ENCODE assay signal across 9 cellular contexts in genomic region chr12:6943387-6943718, GRCh38. TPM values are rescaled to one million over a fixed set of nuclear protein-coding genes. Genes with fewer than 3 reads are reported as not detected.
DNase-seq lines count a peak whose midpoint lies in the region; ATAC-seq and TF ChIP-seq lines count a peak whose summit lies in the region.
"Had no signal": no experiment of that assay in that cellular context is flagged by ENCODE, and none has a peak within 500 bp of the region (broad histone marks: within the 10 kb centered on the region; RNA-seq: fewer than 3 reads in every experiment).

No MANE protein-coding gene starts in this region.

- H3K36me3 ChIP-seq in KOPT-K1 (ENCODE audit: insufficient read depth, low read length) (peaks cover 16% of the 10 kb centered on the region; the same call in 1 of the 2 replicates), PC-3 (ENCODE audit: low read depth, low read length) (no peaks in the 10 kb centered on the region)

- H2AFZ ChIP-seq in PC-3 (ENCODE audit: low read length): no peak overlapping the region

- H3K4me1 ChIP-seq in PC-3 (ENCODE audit: insufficient read depth, low read length): peaks cover 18% of the 10 kb centered on the region

- no peaks in the 10 kb centered on the region for H3K27me3 Mint-ChIP-seq in activated T-helper 17 cell treated with anti-CD3 and anti-CD28 coated beads, Interleukin-2, amount 50 U/mL, for 72 hours

- no peaks in the 10 kb centered on the region for H3K9me3 Mint-ChIP-seq in activated T-helper 17 cell treated with anti-CD3 and anti-CD28 coated beads, Interleukin-2, amount 50 U/mL, for 72 hours

- DNase-seq in DMS 273 treated with DMSO at 0.1 percent for 48 hours (lab: John Stamatoyannopoulos, UW): peak; percentile 94
- peak; percentile 76 for DNase-seq in PC-3
- peak; percentile 94 for DNase-seq in fibroblast of gingiva (ENCODE audit: low read depth)
- DNase-seq in myocyte (ENCODE audit: low read depth): peak; percentile 91
- DNase-seq in superior temporal gyrus (ENCODE audit: extremely low spot score): peak; percentile 98

- peaks cover 28% of the 10 kb centered on the region for H3K4me1 Mint-ChIP-seq in activated T-helper 17 cell treated with anti-CD3 and anti-CD28 coated beads, Interleukin-2, amount 50 U/mL, for 72 hours

- H3K79me2 ChIP-seq in PC-3 (ENCODE audit: low read length): peaks cover 11% of the 10 kb centered on the region; the same call in 1 of the 2 replicates

- H4K20me1 ChIP-seq in PC-3 (ENCODE audit: low read length): no peaks in the 10 kb centered on the region

- H3K27ac ChIP-seq in KOPT-K1 (ENCODE audit: low read depth, low read length, poor library complexity, severe bottlenecking) (peak overlapping the region; percentile 93), PC-3 (ENCODE audit: low read length) (peak overlapping the region; percentile 94)

- intact Hi-C loops in PC-3 (cut with micrococcal nuclease): no loop called here

- TF ChIP-seq CTCF in PC-3 (conservative IDR thresholded peaks at IDR 0.05; ENCODE audit: low read depth, low read length): no peak

- peaks cover 9% of the 10 kb centered on the region for H3F3A ChIP-seq in PC-3 (ENCODE audit: low read length, unreplicated experiment)

- H3K4me2 ChIP-seq in PC-3 (ENCODE audit: low read length): peak overlapping the region; percentile 96

- peaks cover 88% of the 10 kb centered on the region for H3K36me3 Mint-ChIP-seq in activated T-helper 17 cell treated with anti-CD3 and anti-CD28 coated beads, Interleukin-2, amount 50 U/mL, for 72 hours (ENCODE audit: low read depth)

- no peaks in the 10 kb centered on the region for H3K9me2 ChIP-seq in PC-3 (replicated peaks; ENCODE audit: low read length)

- peak overlapping the region; percentile 100 for H3K27ac Mint-ChIP-seq in activated T-helper 17 cell treated with anti-CD3 and anti-CD28 coated beads, Interleukin-2, amount 50 U/mL, for 72 hours

- peak overlapping the region; percentile 72 for H3K9ac ChIP-seq in PC-3 (ENCODE audit: low read length)

- POLR2A ChIA-PET in PC-3 (lab: Charles Lee; ENCODE audit: unreplicated experiment): interaction anchor here (0.6 to 1.3 kb wide), 3 partner anchors 18 to 331 kb away, joined by 3 to 18 read pairs (median 17); no protein-coding TSS in a partner anchor

- H3K27me3 ChIP-seq in PC-3 (ENCODE audit: low read length): no peaks in the 10 kb centered on the region

- H3K9me3 ChIP-seq in KOPT-K1 (ENCODE audit: insufficient read depth, low read length, poor library complexity, severe bottlenecking): no peaks in the 10 kb centered on the region
- no peaks in the 10 kb centered on the region for H3K9me3 ChIP-seq in PC-3 (ENCODE audit: low read length)

- BruUV-seq in PC-3 (replicated peaks; lab: Mats Ljungman, UMichigan): no TSS peak

- CTCF ChIA-PET in PC-3 (lab: Charles Lee): interaction anchor here (0.6 to 2.0 kb wide), 5 partner anchors 18 to 100 kb away, joined by 3 to 10 read pairs (median 4); partner anchors contain the start of genes LPCAT3 and SPSB2

- peak overlapping the region; percentile 33; the same call in 1 of the 2 replicates for H3K4me3 ChIP-seq in PC-3 (ENCODE audit: low read length)

- ATAC-seq in GM21723 (IDR thresholded peaks at IDR 0.05; ENCODE audit: unreplicated experiment) (peak; percentile 23), PC-3 (peak; percentile 33)
- ATAC-seq in activated T-helper 17 cell treated with anti-CD3 and anti-CD28 coated beads, Interleukin-2, amount 50 U/mL, for 72 hours (replicated peaks): peak; percentile 53

- H3K4me3 Mint-ChIP-seq in activated T-helper 17 cell treated with anti-CD3 and anti-CD28 coated beads, Interleukin-2, amount 50 U/mL, for 72 hours: peak overlapping the region; percentile 87

RNA-seq across cellular contexts. Expression of gene RNU7-1, which starts 0.3 kb away (rescaled TPM):
- total RNA-seq in PC-3 (2014; rRNA removed) (not detected in 2 replicates), myocyte (not detected in 2 replicates)
- total RNA-seq in activated T-helper 17 cell treated with anti-CD3 and anti-CD28 coated beads, Interleukin-2, amount 50 U/mL, for 72 hours: not detected
- polyA plus RNA-seq in myocyte (2012): not detected
- total RNA-seq: activated CD8-positive, alpha-beta memory T cell treated with anti-CD3 and anti-CD28 coated beads for 36 hours had no signal

RNA-seq across cellular contexts. Expression of gene C12orf57, which starts 0.5 kb away (rescaled TPM):
- 125 and 130 TPM in 2 replicates for total RNA-seq in PC-3 (2014; rRNA removed)
- 100 to 1,000 TPM; 192 to 307 TPM for total RNA-seq in activated T-helper 17 cell treated with anti-CD3 and anti-CD28 coated beads, Interleukin-2, amount 50 U/mL, for 72 hours
- 116 and 166 TPM in 2 replicates for total RNA-seq in myocyte
- polyA plus RNA-seq in myocyte (2012): 196 TPM

RNA-seq across cellular contexts. Expression of gene PTPN6, which starts 7.8 kb away (rescaled TPM):
- 22.5 and 28.4 TPM in 2 replicates for total RNA-seq in PC-3 (2014; rRNA removed)
- total RNA-seq in activated T-helper 17 cell treated with anti-CD3 and anti-CD28 coated beads, Interleukin-2, amount 50 U/mL, for 72 hours: 100 to 1,000 TPM; 134 to 223 TPM
- 1.5 TPM in 1 of 2 replicates, not detected in the other for total RNA-seq in myocyte
- polyA plus RNA-seq in myocyte (2012): 0.76 TPM

RNA-seq across cellular contexts. Expression of gene ATN1, which starts 15.6 kb away (rescaled TPM):
- total RNA-seq in PC-3 (2014; rRNA removed) (11.6 and 41.5 TPM in 2 replicates), myocyte (11.3 and 15.2 TPM in 2 replicates)
- total RNA-seq in activated T-helper 17 cell treated with anti-CD3 and anti-CD28 coated beads, Interleukin-2, amount 50 U/mL, for 72 hours: 10 to 100 TPM; 34.0 to 62.3 TPM
- polyA plus RNA-seq in myocyte (2012): 63.1 TPM

RNA-seq across cellular contexts. Expression of gene PHB2, which starts 27.1 kb away (rescaled TPM):
- total RNA-seq in PC-3 (2014; rRNA removed): 353 and 376 TPM in 2 replicates
- 100 to 1,000 TPM; 285 to 436 TPM for total RNA-seq in activated T-helper 17 cell treated with anti-CD3 and anti-CD28 coated beads, Interleukin-2, amount 50 U/mL, for 72 hours
- 222 and 275 TPM in 2 replicates for total RNA-seq in myocyte
- 163 TPM for polyA plus RNA-seq in myocyte (2012)

Comparison
In these comparisons a context has a peak if more than half of its experiments do, and no peak if none do; other contexts are left out.
1. Peak in every context shown above with its lines: DNase-seq, ATAC-seq, H3K4me3 ChIP-seq and H3K27ac ChIP-seq.